Comparison of ENCODE assay signal across 9 cellular contexts in genomic region chr10:36880898-36881297, GRCh38.
A peak's percentile ranks its signal among the peaks of the same experiment; 100 is the strongest.
DNase-seq lines count a peak whose midpoint lies in the region; ATAC-seq and TF ChIP-seq lines count a peak whose summit lies in the region.
"Had no signal": no experiment of that assay in that cellular context is flagged by ENCODE, and none has a peak within 500 bp of the region (broad histone marks: within the 10 kb centered on the region; RNA-seq: fewer than 3 reads in every experiment).

No MANE protein-coding gene starts in this region.

- H3K4me3 ChIP-seq in adrenal gland: no peak overlapping the region
- no peak overlapping the region for H3K4me3 ChIP-seq in right lobe of liver
- no peak overlapping the region for H3K4me3 ChIP-seq in stomach
- H3K4me3 ChIP-seq in tibial artery: no peak overlapping the region

- peak; percentile 33 for DNase-seq in D341Med (ENCODE audit: low spot score)
- no peak for DNase-seq in adrenal gland
- DNase-seq in right lobe of liver: no peak
- no peak for DNase-seq in stomach
- no peak for DNase-seq in activated CD4-positive, alpha-beta T cell treated with anti-CD3 and anti-CD28 coated beads, Interleukin-2, amount 10 ng/mL, durations not matched to agents 7 days and 5 days
- no peak for DNase-seq in tibial artery
- DNase-seq: activated CD4-positive, CD25-positive, alpha-beta regulatory T cell had no signal

- H3K27me3 ChIP-seq in adrenal gland: no peaks in the 10 kb centered on the region
- no peaks in the 10 kb centered on the region for H3K27me3 ChIP-seq in right lobe of liver
- no peaks in the 10 kb centered on the region for H3K27me3 ChIP-seq in stomach
- H3K27me3 ChIP-seq in tibial artery: no peaks in the 10 kb centered on the region

- H3K4me1 ChIP-seq in adrenal gland (replicated peaks in 1 of 2) (no peaks in the 10 kb centered on the region), right lobe of liver (no peaks in the 10 kb centered on the region), stomach (no peaks in the 10 kb centered on the region), tibial artery (no peaks in the 10 kb centered on the region)

- CTCF ChIA-PET in activated CD4-positive, alpha-beta T cell treated with anti-CD3 and anti-CD28 coated beads, Interleukin-2, amount 10 ng/mL, durations not matched to agents 7 days and 5 days (lab: Charles Lee): no interaction called here

- H3K27ac Mint-ChIP-seq in activated CD4-positive, alpha-beta T cell treated with anti-CD3 and anti-CD28 coated beads, Interleukin-2, amount 10 ng/mL, durations not matched to agents 7 days and 5 days: no peak overlapping the region

- no peaks in the 10 kb centered on the region for H3K36me3 Mint-ChIP-seq in activated CD4-positive, alpha-beta T cell treated with anti-CD3 and anti-CD28 coated beads, Interleukin-2, amount 10 ng/mL, durations not matched to agents 7 days and 5 days (ENCODE audit: low read depth)

- intact Hi-C loops in adrenal gland (cut with DNase I) (loop anchor here in 1 of 2 donors (10.0 kb wide), 1 partner anchor 1246 kb away; no protein-coding TSS in a partner anchor), right lobe of liver (cut with DNase I) (loop anchor here in 1 of 2 donors (10.0 kb wide), 1 partner anchor 1246 kb away; no protein-coding TSS in a partner anchor), stomach (cut with DNase I; ENCODE audit: low total_unique reads) (loop anchor here (5.0 kb wide), 1 partner anchor 1249 kb away; no protein-coding TSS in a partner anchor), tibial artery (cut with DNase I; ENCODE audit: low total_unique reads) (loop anchor here (10.0 kb wide), 1 partner anchor 1246 kb away; no protein-coding TSS in a partner anchor)

- no peaks in the 10 kb centered on the region for H3K27me3 Mint-ChIP-seq in activated CD4-positive, alpha-beta T cell treated with anti-CD3 and anti-CD28 coated beads, Interleukin-2, amount 10 ng/mL, durations not matched to agents 7 days and 5 days

- no peak overlapping the region for H3K4me3 Mint-ChIP-seq in activated CD4-positive, alpha-beta T cell treated with anti-CD3 and anti-CD28 coated beads, Interleukin-2, amount 10 ng/mL, durations not matched to agents 7 days and 5 days

- TF ChIP-seq EP300 in stomach (IDR thresholded peaks at IDR 0.05): no peak

- TF ChIP-seq CTCF in adrenal gland (IDR thresholded peaks at IDR 0.05) (peak in 5 of 6 experiments; percentile 13 to 39 (median 25)), right lobe of liver (IDR thresholded peaks at IDR 0.05) (peak in 3 of 4 donors; percentile 33 to 35 (median 34)), stomach (IDR thresholded peaks at IDR 0.05) (peak in 3 of 7 experiments; percentile 31 to 36 (median 32)), tibial artery (IDR thresholded peaks at IDR 0.05) (peak in 1 of 2 experiments; percentile 31)

- H3K36me3 ChIP-seq in adrenal gland (replicated peaks in 1 of 2): no peaks in the 10 kb centered on the region
- no peaks in the 10 kb centered on the region for H3K36me3 ChIP-seq in right lobe of liver
- no peaks in the 10 kb centered on the region for H3K36me3 ChIP-seq in stomach
- H3K36me3 ChIP-seq in tibial artery: no peaks in the 10 kb centered on the region

- H3K27ac ChIP-seq in adrenal gland: no peak overlapping the region
- no peak overlapping the region for H3K27ac ChIP-seq in right lobe of liver
- no peak overlapping the region for H3K27ac ChIP-seq in stomach
- no peak overlapping the region for H3K27ac ChIP-seq in tibial artery

- no peaks in the 10 kb centered on the region for H3K9me3 Mint-ChIP-seq in activated CD4-positive, alpha-beta T cell treated with anti-CD3 and anti-CD28 coated beads, Interleukin-2, amount 10 ng/mL, durations not matched to agents 7 days and 5 days

- H3K9me3 ChIP-seq in adrenal gland (replicated peaks in 1 of 3) (no peaks in the 10 kb centered on the region), right lobe of liver (no peaks in the 10 kb centered on the region), stomach (no peaks in the 10 kb centered on the region), tibial artery (no peaks in the 10 kb centered on the region)

- no peaks in the 10 kb centered on the region for H3K4me1 Mint-ChIP-seq in activated CD4-positive, alpha-beta T cell treated with anti-CD3 and anti-CD28 coated beads, Interleukin-2, amount 10 ng/mL, durations not matched to agents 7 days and 5 days

- WGBS in adrenal gland, 4 donors: 6 to 10% (median 8%) methylated on average over 5 of the region's 5 CpGs
- 12% methylated on average over 5 of the region's 5 CpGs for whole genome bisulfite sequencing in right lobe of liver (ENCODE audit: insufficient coverage, low coverage, low lambda C conversion rate, missing lambda C conversion rate)
- 7 to 12% (median 9%) methylated on average over 5 of the region's 5 CpGs for WGBS in stomach, 5 donors

- peak; percentile 51 for ATAC-seq in HG02852 (IDR thresholded peaks at IDR 0.05; ENCODE audit: unreplicated experiment)
- no peak for ATAC-seq in right lobe of liver
- no peak for ATAC-seq in HG02973 (IDR thresholded peaks at IDR 0.05; ENCODE audit: unreplicated experiment)

- TF ChIP-seq POLR2A in adrenal gland (IDR thresholded peaks at IDR 0.05) (no peak), right lobe of liver (IDR thresholded peaks at IDR 0.05) (no peak), stomach (IDR thresholded peaks at IDR 0.05) (no peak)

- POLR2A ChIA-PET in activated CD4-positive, alpha-beta T cell treated with anti-CD3 and anti-CD28 coated beads, Interleukin-2, amount 10 ng/mL, durations not matched to agents 7 days and 5 days (lab: Charles Lee): no interaction called here
